In the genomic region with DNA sequence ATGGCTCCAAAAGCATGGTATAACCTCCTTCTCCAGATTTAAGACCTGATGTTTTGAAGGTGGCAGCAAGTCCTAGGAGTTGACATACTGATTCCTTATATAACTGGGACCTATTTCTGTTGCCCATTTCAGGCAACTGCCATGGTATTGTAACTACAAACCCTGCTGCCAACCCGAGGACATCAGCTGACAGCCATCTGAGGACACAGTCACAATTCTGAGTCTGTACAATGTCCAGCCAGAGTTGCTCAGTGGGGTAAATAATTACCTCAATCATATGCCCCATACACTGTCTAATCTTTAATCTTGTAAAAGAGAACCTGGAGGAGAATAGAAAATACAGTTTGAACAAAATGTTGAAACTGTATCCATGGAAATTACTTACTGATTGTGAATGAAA, we compare ENCODE assay signal across 24 cellular contexts. TPM values are rescaled to one million over a fixed set of nuclear protein-coding genes. Genes with fewer than 3 reads are reported as not detected.
DNase-seq lines count a peak whose midpoint lies in the region; ATAC-seq and TF ChIP-seq lines count a peak whose summit lies in the region.
"Had no signal": no experiment of that assay in that cellular context is flagged by ENCODE, and none has a peak within 500 bp of the region (broad histone marks: within the 10 kb centered on the region; RNA-seq: fewer than 3 reads in every experiment).

No MANE protein-coding gene starts in this region.

- H3K27ac ChIP-seq in right atrium auricular region = peak overlapping the region; percentile 59 to 65
- H3K27ac ChIP-seq: body of pancreas, thoracic aorta had no signal

- H3K27ac Mint-ChIP-seq in T-cell = no peak overlapping the region
- H3K27ac Mint-ChIP-seq: activated CD4-positive, alpha-beta T cell treated with anti-CD3 and anti-CD28 coated beads, Interleukin-2, amount 10 ng/mL, durations not matched to agents 24 days and 14 days; activated T-cell treated with anti-CD3 and anti-CD28 coated beads, Interleukin-2, amount 50 U/mL, for 72 hours; CD8-positive, alpha-beta T cell; naive thymus-derived CD8-positive, alpha-beta T cell; stimulated activated naive B cell treated with anti-CD40 and anti-IgM and Interleukin-4, amounts not matched to agents 10 μg/mL and 1 μg/mL and 100 μg/mL, for 72 hours; T-helper 2 cell treated with Interferon-gamma antibody and Interleukin-4, amounts not matched to agents 5 μg/mL and 100 μg/mL, for 36 hours had no signal

- no peaks in the 10 kb centered on the region for H3K9me3 ChIP-seq in right atrium auricular region
- H3K9me3 ChIP-seq: body of pancreas, thoracic aorta had no signal

- ATAC-seq in T-cell (replicated peaks in 1 of 4) = no peak
- ATAC-seq: activated T-cell treated with anti-CD3 and anti-CD28 coated beads, Interleukin-2, amount 50 U/mL, for 72 hours; body of pancreas; CD8-positive, alpha-beta T cell; naive thymus-derived CD8-positive, alpha-beta T cell; stimulated activated naive B cell treated with anti-CD40 and anti-IgM and Interleukin-4, amounts not matched to agents 10 μg/mL and 1 μg/mL and 100 μg/mL, for 72 hours had no signal

- H3K4me1 Mint-ChIP-seq in T-cell = no peaks in the 10 kb centered on the region

- H3K4me3 Mint-ChIP-seq in T-cell = no peak overlapping the region
- H3K4me3 Mint-ChIP-seq: activated CD4-positive, alpha-beta T cell treated with anti-CD3 and anti-CD28 coated beads, Interleukin-2, amount 10 ng/mL, durations not matched to agents 24 days and 14 days; activated T-cell treated with anti-CD3 and anti-CD28 coated beads, Interleukin-2, amount 50 U/mL, for 72 hours; CD8-positive, alpha-beta T cell; naive thymus-derived CD8-positive, alpha-beta T cell; stimulated activated naive B cell treated with anti-CD40 and anti-IgM and Interleukin-4, amounts not matched to agents 10 μg/mL and 1 μg/mL and 100 μg/mL, for 72 hours; T-helper 2 cell treated with Interferon-gamma antibody and Interleukin-4, amounts not matched to agents 5 μg/mL and 100 μg/mL, for 36 hours had no signal

- no peak overlapping the region for H3K4me3 ChIP-seq in right atrium auricular region
- H3K4me3 ChIP-seq: body of pancreas, thoracic aorta had no signal

- no peaks in the 10 kb centered on the region for H3K4me1 ChIP-seq in right atrium auricular region
- H3K4me1 ChIP-seq: body of pancreas had no signal

- POLR2A ChIA-PET in T-cell (lab: Charles Lee) = no interaction called here

- no peak for TF ChIP-seq CTCF in right atrium auricular region (IDR thresholded peaks at IDR 0.05)

- H3K36me3 Mint-ChIP-seq in T-cell = no peaks in the 10 kb centered on the region
- H3K36me3 Mint-ChIP-seq: CD8-positive, alpha-beta T cell; naive thymus-derived CD8-positive, alpha-beta T cell had no signal

- CTCF ChIA-PET in T-cell (lab: Charles Lee) = no interaction called here

- no peaks in the 10 kb centered on the region for H3K9me3 Mint-ChIP-seq in T-cell
- H3K9me3 Mint-ChIP-seq: activated CD4-positive, alpha-beta T cell treated with anti-CD3 and anti-CD28 coated beads, Interleukin-2, amount 10 ng/mL, durations not matched to agents 24 days and 14 days; activated T-cell treated with anti-CD3 and anti-CD28 coated beads, Interleukin-2, amount 50 U/mL, for 72 hours; CD8-positive, alpha-beta T cell; naive thymus-derived CD8-positive, alpha-beta T cell; T-helper 2 cell treated with Interferon-gamma antibody and Interleukin-4, amounts not matched to agents 5 μg/mL and 100 μg/mL, for 36 hours had no signal

- no peaks in the 10 kb centered on the region for H3K27me3 ChIP-seq in right atrium auricular region
- H3K27me3 ChIP-seq: body of pancreas had no signal

- DNase-seq in activated CD8-positive, alpha-beta memory T cell treated with anti-CD3 and anti-CD28 coated beads for 24 hours = peak; percentile 28
- DNase-seq in activated CD8-positive, alpha-beta memory T cell treated with anti-CD3 and anti-CD28 coated beads, Interleukin-2, amount 50 U/mL, for 48 hours = no peak
- DNase-seq in right atrium auricular region (ENCODE audit: low spot score) = no peak
- peak; percentile 38 for DNase-seq in mucosa of gallbladder (ENCODE audit: low spot score)
- DNase-seq in superior temporal gyrus (ENCODE audit: extremely low spot score) = peak; percentile 80
- DNase-seq in T-cell = no peak
- DNase-seq in NCI-H510A (lab: John Stamatoyannopoulos, UW) = no peak
- DNase-seq in middle frontal gyrus (ENCODE audit: extremely low spot score, low spot score) = no peak
- DNase-seq: activated CD4-positive, alpha-beta T cell treated with anti-CD3 and anti-CD28 coated beads, Interleukin-2, amount 10 ng/mL, durations not matched to agents 24 days and 14 days; activated naive CD4-positive, alpha-beta T cell; activated T-cell treated with anti-CD3 and anti-CD28 coated beads, Interleukin-2, amount 50 U/mL, for 72 hours; body of pancreas; CD8-positive, alpha-beta T cell; GOT3; left cardiac atrium; MV-4-11; naive thymus-derived CD8-positive, alpha-beta T cell; NCI-H1436 treated with DMSO at 0.1 percent for 48 hours; NCI-H446; OCI-M1; stimulated activated CD4-positive, alpha-beta T cell treated with anti-CD3 and anti-CD28 coated beads, Interleukin-4, amount 100 ng/mL, for 24 hours; stimulated activated naive B cell treated with anti-CD40 and anti-IgM and Interleukin-4, amounts not matched to agents 10 μg/mL and 1 μg/mL and 100 μg/mL, for 72 hours had no signal

- H3K36me3 ChIP-seq in right atrium auricular region = no peaks in the 10 kb centered on the region
- H3K36me3 ChIP-seq: thoracic aorta had no signal

- peaks cover 0 to 1% of the 10 kb centered on the region in 2 donors for H3K27me3 Mint-ChIP-seq in T-cell

RNA-seq across cellular contexts. Expression of a gene that starts 8.7 kb away (rescaled TPM):
- 10 to 100 TPM in 1 of 2 donors, 1 to 10 TPM in 1; 3.0 to 48.4 TPM for total RNA-seq in right atrium auricular region
- total RNA-seq in mucosa of gallbladder = 4.9 TPM
- total RNA-seq in T-cell = 1 to 10 TPM; 2.9 to 9.1 (median 5.2) TPM

Comparison
In these comparisons a context has a peak if more than half of its experiments do, and no peak if none do; other contexts are left out.
1. DNase-seq: peak in activated CD8-positive, alpha-beta memory T cell treated with anti-CD3 and anti-CD28 coated beads for 24 hours (single experiment), mucosa of gallbladder (single experiment) and superior temporal gyrus (single experiment); none in activated CD8-positive, alpha-beta memory T cell treated with anti-CD3 and anti-CD28 coated beads, Interleukin-2, amount 50 U/mL, for 48 hours (single experiment), right atrium auricular region (single experiment), T-cell (0 of 34), NCI-H510A (single experiment) and middle frontal gyrus (single experiment).